12 cellular contexts compared by ENCODE assay signal in the genomic region with DNA sequence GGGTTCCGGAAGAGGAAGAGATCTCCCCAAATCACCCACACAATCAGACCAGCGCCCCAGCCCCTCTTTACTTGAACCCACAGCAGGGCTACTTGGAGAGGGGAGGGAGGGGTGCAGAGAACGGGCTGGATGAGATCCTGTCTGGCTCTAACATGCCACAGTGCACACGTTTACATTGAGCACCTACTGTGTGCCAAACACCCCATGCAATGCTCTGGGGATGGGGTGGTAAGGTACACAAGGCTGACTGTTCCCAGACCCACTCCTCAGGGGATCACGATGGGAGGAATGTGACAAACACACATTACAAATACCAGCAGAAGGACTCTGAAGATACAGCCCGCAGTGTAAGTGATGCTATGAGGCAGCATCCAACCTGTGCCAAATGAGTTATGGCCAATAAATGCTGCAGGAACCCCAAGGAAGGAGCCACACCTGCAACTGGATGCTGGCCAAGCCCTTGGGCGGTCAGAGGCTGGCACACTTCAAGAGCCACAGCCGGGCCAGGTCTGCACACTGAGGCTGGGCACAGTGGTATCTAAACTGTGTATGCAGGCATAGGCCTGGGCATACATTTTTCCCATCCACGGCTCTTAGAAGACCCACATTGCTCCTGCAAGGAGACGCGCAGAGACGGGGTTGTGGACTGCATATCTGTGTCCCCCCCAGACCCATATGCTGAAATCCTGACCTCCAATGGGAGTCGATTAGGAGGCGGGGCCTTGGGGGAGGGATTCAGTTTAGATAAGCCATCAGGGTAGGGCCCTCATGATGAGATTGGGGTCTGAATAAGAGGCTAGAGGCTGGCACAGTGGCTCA. TPM values are rescaled to one million over a fixed set of nuclear protein-coding genes. Genes with fewer than 3 reads are reported as not detected.
DNase-seq lines count a peak whose midpoint lies in the region; ATAC-seq and TF ChIP-seq lines count a peak whose summit lies in the region.
"Had no signal": no experiment of that assay in that cellular context is flagged by ENCODE, and none has a peak within 500 bp of the region (broad histone marks: within the 10 kb centered on the region; RNA-seq: fewer than 3 reads in every experiment).

No MANE protein-coding gene starts in this region.

- H3K4me3 ChIP-seq in epithelial cell of esophagus (ENCODE audit: low read length) = no peak overlapping the region

- H3K27me3 Mint-ChIP-seq in T-helper 17 cell = no peaks in the 10 kb centered on the region
- H3K27me3 Mint-ChIP-seq in stimulated activated memory B cell treated with anti-CD40 and anti-IgM and Interleukin-4, amounts not matched to agents 10 μg/mL and 1 μg/mL and 100 μg/mL, for 72 hours = no peaks in the 10 kb centered on the region

- DNase-seq in activated CD8-positive, alpha-beta memory T cell treated with anti-CD3 and anti-CD28 coated beads for 24 hours = peak; percentile 59
- no peak for DNase-seq in activated CD8-positive, alpha-beta memory T cell treated with anti-CD3 and anti-CD28 coated beads, Interleukin-2, amount 50 U/mL, for 48 hours
- peak in 1 of 3 donors; percentile 7 for DNase-seq in T-helper 17 cell
- DNase-seq in epithelial cell of esophagus (ENCODE audit: low read depth) = peak; percentile 61
- no peak for DNase-seq in SK-N-DZ (ENCODE audit: low spot score)
- no peak for DNase-seq in effector CD8-positive, alpha-beta T cell (lab: John Stamatoyannopoulos, UW)
- DNase-seq in activated CD4-positive, alpha-beta T cell treated with anti-CD3 and anti-CD28 coated beads for 48 hours = no peak
- DNase-seq: effector CD4-positive, alpha-beta T cell; GDM1; NCI-H1694; stimulated activated CD4-positive, alpha-beta T cell treated with anti-CD3 and anti-CD28 coated beads, Interleukin-12 subunit alpha, Interleukin-12 subunit beta, amount 100 ng/mL, for 4 hours had no signal

- peak overlapping the region; percentile 99 for H3K4me3 Mint-ChIP-seq in T-helper 17 cell
- no peak overlapping the region for H3K4me3 Mint-ChIP-seq in stimulated activated memory B cell treated with anti-CD40 and anti-IgM and Interleukin-4, amounts not matched to agents 10 μg/mL and 1 μg/mL and 100 μg/mL, for 72 hours

- ATAC-seq in T-helper 17 cell = no peak
- no peak for ATAC-seq in stimulated activated memory B cell treated with anti-CD40 and anti-IgM and Interleukin-4, amounts not matched to agents 10 μg/mL and 1 μg/mL and 100 μg/mL, for 72 hours

- TF ChIP-seq CTCF in epithelial cell of esophagus (IDR thresholded peaks at IDR 0.05; ENCODE audit: insufficient read depth, low read depth, low read length, missing control alignments) = no peak

- peaks cover 10% of the 10 kb centered on the region for H3K36me3 Mint-ChIP-seq in T-helper 17 cell (ENCODE audit: low read depth)
- no peaks in the 10 kb centered on the region for H3K36me3 Mint-ChIP-seq in stimulated activated memory B cell treated with anti-CD40 and anti-IgM and Interleukin-4, amounts not matched to agents 10 μg/mL and 1 μg/mL and 100 μg/mL, for 72 hours

- H3K9me3 ChIP-seq in T-helper 17 cell (ENCODE audit: control insufficient read depth, low read length, poor library complexity, severe bottlenecking) = no peaks in the 10 kb centered on the region

- H3K27ac Mint-ChIP-seq in T-helper 17 cell = peak overlapping the region; percentile 99
- H3K27ac Mint-ChIP-seq in stimulated activated memory B cell treated with anti-CD40 and anti-IgM and Interleukin-4, amounts not matched to agents 10 μg/mL and 1 μg/mL and 100 μg/mL, for 72 hours = peak overlapping the region; percentile 87

- H3K9me3 Mint-ChIP-seq in stimulated activated memory B cell treated with anti-CD40 and anti-IgM and Interleukin-4, amounts not matched to agents 10 μg/mL and 1 μg/mL and 100 μg/mL, for 72 hours = no peaks in the 10 kb centered on the region

- H3K4me1 Mint-ChIP-seq in T-helper 17 cell = peaks cover 85% of the 10 kb centered on the region
- H3K4me1 Mint-ChIP-seq in stimulated activated memory B cell treated with anti-CD40 and anti-IgM and Interleukin-4, amounts not matched to agents 10 μg/mL and 1 μg/mL and 100 μg/mL, for 72 hours = peaks cover 85% of the 10 kb centered on the region

RNA-seq across cellular contexts. Expression of a gene that starts 6.4 kb away (rescaled TPM):
- total RNA-seq in T-helper 17 cell = 100 to 1,000 TPM; 603 to 772 TPM
- polyA plus RNA-seq in SK-N-DZ (2014; cell fraction: cytosol; rRNA removed) = 0.44 and 0.53 TPM in 2 replicates
- polyA plus RNA-seq in SK-N-DZ (2014; cell fraction: nucleus; rRNA removed) = 0.38 TPM in 1 of 2 replicates, not detected in the other

Comparison
In these comparisons a context has a peak if more than half of its experiments do, and no peak if none do; other contexts are left out.
1. DNase-seq: peak in activated CD8-positive, alpha-beta memory T cell treated with anti-CD3 and anti-CD28 coated beads for 24 hours (single experiment) and epithelial cell of esophagus (single experiment); none in activated CD8-positive, alpha-beta memory T cell treated with anti-CD3 and anti-CD28 coated beads, Interleukin-2, amount 50 U/mL, for 48 hours (single experiment), SK-N-DZ (single experiment), effector CD8-positive, alpha-beta T cell (single experiment) and activated CD4-positive, alpha-beta T cell treated with anti-CD3 and anti-CD28 coated beads for 48 hours (single experiment).